8 cellular contexts compared by ENCODE assay signal in genomic region chr1:37947364-37947763, GRCh38. TPM values are rescaled to one million over a fixed set of nuclear protein-coding genes. Genes with fewer than 3 reads are reported as not detected.
DNase-seq lines count a peak whose midpoint lies in the region; ATAC-seq and TF ChIP-seq lines count a peak whose summit lies in the region.

No MANE protein-coding gene starts in this region.

- H3K36me3 ChIP-seq in right atrium auricular region (peaks cover 29% of the 10 kb centered on the region), adipocyte (ENCODE audit: control insufficient read depth, insufficient read depth, low read length, severe bottlenecking) (peaks cover 22% of the 10 kb centered on the region), muscle layer of colon (ENCODE audit: insufficient read depth, low read length) (peaks cover 15% of the 10 kb centered on the region), vagina (peaks cover 0 to 18% of the 10 kb centered on the region in 2 donors)

- H3K27ac ChIP-seq in right atrium auricular region (peak overlapping the region; percentile 96 to 97), muscle layer of colon (ENCODE audit: low read depth, low read length) (peak overlapping the region; percentile 70), vagina (peak overlapping the region; percentile 89)

- H3K9me3 ChIP-seq in right atrium auricular region (no peaks in the 10 kb centered on the region), adipocyte (ENCODE audit: control insufficient read depth, low read length) (no peaks in the 10 kb centered on the region), muscle layer of colon (ENCODE audit: low read length) (no peaks in the 10 kb centered on the region), vagina (no peaks in the 10 kb centered on the region)

- H3K4me3 ChIP-seq in right atrium auricular region (peak overlapping the region; percentile 76 to 87), adipocyte (ENCODE audit: low read length) (peak overlapping the region; percentile 87), muscle layer of colon (ENCODE audit: low read depth in 1 of 2, low read length in 2 of 2) (peak overlapping the region in 1 of 2 donors; percentile 79), vagina (peak overlapping the region; percentile 65 to 75)

- ATAC-seq in Right ventricle myocardium superior (ENCODE audit: poor library complexity): no peak

- H3K27me3 ChIP-seq in right atrium auricular region (no peaks in the 10 kb centered on the region), adipocyte (replicated peaks; ENCODE audit: control insufficient read depth, insufficient read depth, low read length) (no peaks in the 10 kb centered on the region), muscle layer of colon (ENCODE audit: control insufficient read depth in 1 of 2, insufficient read depth in 2 of 2, low read length in 2 of 2) (no peaks in the 10 kb centered on the region), vagina (no peaks in the 10 kb centered on the region)

- H3K4me1 ChIP-seq in right atrium auricular region: peaks cover 0 to 23% of the 10 kb centered on the region in 2 donors
- peaks cover 12% of the 10 kb centered on the region for H3K4me1 ChIP-seq in adipocyte (ENCODE audit: control insufficient read depth, insufficient read depth, low read length)
- H3K4me1 ChIP-seq in muscle layer of colon (ENCODE audit: insufficient read depth, low read length): peaks cover 22% of the 10 kb centered on the region
- peaks cover 25% of the 10 kb centered on the region for H3K4me1 ChIP-seq in vagina

- DNase-seq in right atrium auricular region (ENCODE audit: low spot score) (no peak), Right ventricle myocardium superior (no peak), adipocyte (ENCODE audit: low read depth) (no peak), vagina (ENCODE audit: extremely low spot score in 2 of 2) (no peak), GF-D8 (lab: John Stamatoyannopoulos, UW) (no peak), A172 (ENCODE audit: low spot score) (no peak), NCI-H345 (lab: John Stamatoyannopoulos, UW) (no peak)

- no peak for TF ChIP-seq CTCF in right atrium auricular region (IDR thresholded peaks at IDR 0.05)
- TF ChIP-seq CTCF in vagina (IDR thresholded peaks at IDR 0.05): no peak

- no peak for TF ChIP-seq POLR2A in vagina (IDR thresholded peaks at IDR 0.05)

- intact Hi-C loops in Right ventricle myocardium superior (cut with DNase I) (no loop called here), vagina (cut with DNase I) (no loop called here)

- H3K9ac ChIP-seq in adipocyte (ENCODE audit: low read length): peak overlapping the region; percentile 94
- H3K9ac ChIP-seq in muscle layer of colon (ENCODE audit: low read length): peak overlapping the region; percentile 98

RNA-seq across cellular contexts. Expression of gene INPP5B, which starts 0.5 kb away (rescaled TPM):
- total RNA-seq in right atrium auricular region (10 to 100 TPM; 13.2 to 16.7 TPM), Right ventricle myocardium superior (8.7 TPM), vagina (31.2 TPM)
- 7.5 and 9.1 TPM in 2 replicates for total RNA-seq in A172 (2014; rRNA removed; shearing (Covaris generic))

RNA-seq across cellular contexts. Expression of gene SF3A3, which starts 42.5 kb away (rescaled TPM):
- 10 to 100 TPM; 20.4 to 22.1 TPM for total RNA-seq in right atrium auricular region
- 23.5 TPM for total RNA-seq in Right ventricle myocardium superior
- 50.3 TPM for total RNA-seq in vagina
- 77.4 and 117 TPM in 2 replicates for total RNA-seq in A172 (2014; rRNA removed; shearing (Covaris generic))

RNA-seq across cellular contexts. Expression of gene FHL3, which starts 58.0 kb away (rescaled TPM):
- total RNA-seq in right atrium auricular region (10 to 100 TPM in 1 of 2 donors, 1 to 10 TPM in 1; 8.0 to 16.0 TPM), Right ventricle myocardium superior (25.4 TPM), vagina (26.3 TPM)
- total RNA-seq in A172 (2014; rRNA removed; shearing (Covaris generic)): 14.8 and 23.1 TPM in 2 replicates
